Comparison of ENCODE assay signal across 1 cellular context in genomic region chr2:231810905-231811304, GRCh38.
TF ChIP-seq lines count a peak whose summit lies in the region.

No MANE protein-coding gene starts in this region.

TF ChIP-seq in IMR-90, 13 proteins besides CTCF, POLR2A, EP300 and RAD21 (continued from another document):
- TF ChIP-seq ELK1 (IDR thresholded peaks at IDR 0.05; ENCODE audit: borderline replicate concordance, low read depth, low read length): no peak
